Comparison of ENCODE assay signal across 20 cellular contexts in the genomic region with DNA sequence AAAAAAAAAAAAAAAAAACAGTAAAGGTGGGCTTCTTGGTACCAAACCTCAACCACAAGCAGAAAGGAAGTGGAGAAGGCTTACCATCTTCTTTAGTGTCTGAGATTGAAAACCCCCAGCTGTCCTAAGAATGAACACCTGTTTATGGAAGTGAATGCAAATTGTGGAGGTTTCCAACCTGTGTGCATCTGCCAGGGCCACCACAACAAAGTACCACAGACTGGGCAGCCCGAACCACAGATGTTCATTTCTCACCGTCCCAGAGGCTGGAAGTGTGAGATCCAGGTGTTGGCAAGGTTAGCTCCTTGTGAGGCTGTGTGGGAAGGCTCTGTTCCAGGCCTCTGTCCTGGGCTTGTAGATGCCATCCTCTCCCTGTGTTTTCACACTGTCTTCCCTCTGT.
A peak's percentile ranks its signal among the peaks of the same experiment; 100 is the strongest.
DNase-seq lines count a peak whose midpoint lies in the region; ATAC-seq and TF ChIP-seq lines count a peak whose summit lies in the region.
"Had no signal": no experiment of that assay in that cellular context is flagged by ENCODE, and none has a peak within 500 bp of the region (broad histone marks: within the 10 kb centered on the region; RNA-seq: fewer than 3 reads in every experiment).

No MANE protein-coding gene starts in this region.

- peak overlapping the region; percentile 37 for H2AFZ ChIP-seq in mesenchymal stem cell (ENCODE audit: low read depth, low read length)
- H2AFZ ChIP-seq: GM23248 had no signal

- ATAC-seq in natural killer cell treated with Interleukin-12 subunit alpha and Interleukin-12 subunit beta and Interleukin-15 and Interleukin-18, amount 100 ng/mL, for 72 hours: no peak
- ATAC-seq: HCT116 had no signal

- H2BK120ac ChIP-seq in mesenchymal stem cell (ENCODE audit: low read depth, low read length): no peak overlapping the region

- H4K8ac ChIP-seq in mesenchymal stem cell (ENCODE audit: low read length): no peak overlapping the region

- no peaks in the 10 kb centered on the region for H3K79me1 ChIP-seq in mesenchymal stem cell (replicated peaks; ENCODE audit: low read length, poor library complexity, severe bottlenecking)

- H3K23ac ChIP-seq in mesenchymal stem cell (ENCODE audit: low read length in 2 of 2): no peak overlapping the region

- H3K4me1 ChIP-seq in mesenchymal stem cell (ENCODE audit: control insufficient read depth, insufficient read depth, low read depth, low read length): no peaks in the 10 kb centered on the region
- H3K4me1 ChIP-seq: BLaER1 had no signal

- no peaks in the 10 kb centered on the region for H3K36me3 Mint-ChIP-seq in natural killer cell treated with Interleukin-12 subunit alpha and Interleukin-12 subunit beta and Interleukin-15 and Interleukin-18, amount 100 ng/mL, for 72 hours
- H3K36me3 Mint-ChIP-seq: CD14-positive monocyte; CD4-positive, alpha-beta memory T cell had no signal

- no peak overlapping the region for H3K4ac ChIP-seq in mesenchymal stem cell (ENCODE audit: low read depth in 1 of 2, low read length in 2 of 2)

- H3K4me2 ChIP-seq in mesenchymal stem cell (ENCODE audit: low read length, poor library complexity, severe bottlenecking): no peak overlapping the region
- H3K4me2 ChIP-seq: BLaER1 had no signal

- H3K27ac Mint-ChIP-seq in natural killer cell treated with Interleukin-12 subunit alpha and Interleukin-12 subunit beta and Interleukin-15 and Interleukin-18, amount 100 ng/mL, for 72 hours: no peak overlapping the region
- H3K27ac Mint-ChIP-seq: CD14-positive monocyte; CD4-positive, alpha-beta memory T cell; HFFc6 had no signal

- 97% methylated on average over 2 of the region's 2 CpGs for WGBS in mesenchymal stem cell

- no peak for TF ChIP-seq CTCF in GM12865 (IDR thresholded peaks at IDR 0.05; ENCODE audit: insufficient read depth, low read depth, low read length, missing control alignments)

- no peak overlapping the region for H3K4me3 ChIP-seq in GM12865 (ENCODE audit: low read depth, low read length)
- no peak overlapping the region for H3K4me3 ChIP-seq in mesenchymal stem cell (ENCODE audit: insufficient read depth in 1 of 2, low read depth in 1 of 2, low read length in 2 of 2)
- H3K4me3 ChIP-seq: BLaER1, GM23248 had no signal

- H2BK12ac ChIP-seq in mesenchymal stem cell (ENCODE audit: low read length in 2 of 2): no peak overlapping the region

- H3K9me3 ChIP-seq in mesenchymal stem cell (ENCODE audit: control insufficient read depth, low read length): no peaks in the 10 kb centered on the region
- H3K9me3 ChIP-seq: BLaER1 had no signal

- DNase-seq in GM12865 (ENCODE audit: low read depth): peak; percentile 55
- DNase-seq in NCI-H526 (lab: John Stamatoyannopoulos, UW): peak; percentile 37 to 53
- DNase-seq in SW480 (ENCODE audit: low spot score): peak; percentile 11
- no peak for DNase-seq in mesenchymal stem cell
- no peak for DNase-seq in NK-92 treated with Interleukin-12 subunit alpha and Interleukin-12 subunit beta, amount 100 ng/mL, for 24 hours (lab: John Stamatoyannopoulos, UW)
- no peak for DNase-seq in GOT3 (lab: John Stamatoyannopoulos, UW)
- no peak for DNase-seq in ecto neural progenitor cell (ENCODE audit: low spot score)
- DNase-seq in natural killer cell treated with Interleukin-12 subunit alpha and Interleukin-12 subunit beta and Interleukin-15 and Interleukin-18, amount 100 ng/mL, for 72 hours (ENCODE audit: low spot score): no peak
- DNase-seq: 8988T; CD4-positive, alpha-beta memory T cell; DMS153; DMS79; EL; GM23248; H7; HFFc6 had no signal

- no peak overlapping the region for H3K4me3 Mint-ChIP-seq in natural killer cell treated with Interleukin-12 subunit alpha and Interleukin-12 subunit beta and Interleukin-15 and Interleukin-18, amount 100 ng/mL, for 72 hours
- H3K4me3 Mint-ChIP-seq: CD14-positive monocyte; CD4-positive, alpha-beta memory T cell; HFFc6 had no signal

- no peaks in the 10 kb centered on the region for H3K9me3 Mint-ChIP-seq in natural killer cell treated with Interleukin-12 subunit alpha and Interleukin-12 subunit beta and Interleukin-15 and Interleukin-18, amount 100 ng/mL, for 72 hours
- H3K9me3 Mint-ChIP-seq: CD4-positive, alpha-beta memory T cell; HFFc6 had no signal

- peak overlapping the region in 1 of 2 experiments; percentile 51 for H3K14ac ChIP-seq in mesenchymal stem cell (ENCODE audit: low read length in 2 of 2)

- H3K18ac ChIP-seq in mesenchymal stem cell (ENCODE audit: low read depth in 1 of 2, low read length in 2 of 2): no peak overlapping the region

- H3K27ac ChIP-seq in mesenchymal stem cell (ENCODE audit: low read length, poor library complexity, severe bottlenecking): no peak overlapping the region
- H3K27ac ChIP-seq: BLaER1, GM23248, HL-60 had no signal

- H3K36me3 ChIP-seq in mesenchymal stem cell (ENCODE audit: control insufficient read depth in 1 of 2, insufficient read depth in 2 of 2, low read depth in 1 of 2, low read length in 2 of 2): no peaks in the 10 kb centered on the region
- H3K36me3 ChIP-seq: BLaER1 had no signal

- H2BK15ac ChIP-seq in mesenchymal stem cell (ENCODE audit: low read depth, poor library complexity, severe bottlenecking): no peak overlapping the region

- H3K27me3 Mint-ChIP-seq in natural killer cell treated with Interleukin-12 subunit alpha and Interleukin-12 subunit beta and Interleukin-15 and Interleukin-18, amount 100 ng/mL, for 72 hours: peaks cover 27 to 48% of the 10 kb centered on the region in 2 donors

- no peaks in the 10 kb centered on the region for H3K4me1 Mint-ChIP-seq in natural killer cell treated with Interleukin-12 subunit alpha and Interleukin-12 subunit beta and Interleukin-15 and Interleukin-18, amount 100 ng/mL, for 72 hours (ENCODE audit: low read depth in 2 of 2)
- H3K4me1 Mint-ChIP-seq: CD14-positive monocyte; CD4-positive, alpha-beta memory T cell had no signal

- no peak overlapping the region for H2AK5ac ChIP-seq in mesenchymal stem cell (ENCODE audit: low read length, severe bottlenecking)

- no peak overlapping the region for H4K91ac ChIP-seq in mesenchymal stem cell (ENCODE audit: low read length)

- H3K27me3 ChIP-seq in mesenchymal stem cell (ENCODE audit: control insufficient read depth in 1 of 2, insufficient read depth in 1 of 2, low read length in 2 of 2): peaks cover 0 to 29% of the 10 kb centered on the region in 2 experiments
- H3K27me3 ChIP-seq: BLaER1 had no signal

- H2BK5ac ChIP-seq in mesenchymal stem cell (ENCODE audit: low read depth, low read length, poor library complexity, severe bottlenecking): no peak overlapping the region

- H3K9ac ChIP-seq in mesenchymal stem cell (ENCODE audit: low read length): no peak overlapping the region
- H3K9ac ChIP-seq: BLaER1, GM23248 had no signal

Comparison
In these comparisons a context has a peak if more than half of its experiments do, and no peak if none do; other contexts are left out.
1. DNase-seq: peak in GM12865 (single experiment), NCI-H526 (2 of 2) and SW480 (single experiment); none in mesenchymal stem cell (single experiment), NK-92 treated with Interleukin-12 subunit alpha and Interleukin-12 subunit beta, amount 100 ng/mL, for 24 hours (single experiment), GOT3 (single experiment), ecto neural progenitor cell (single experiment) and natural killer cell treated with Interleukin-12 subunit alpha and Interleukin-12 subunit beta and Interleukin-15 and Interleukin-18, amount 100 ng/mL, for 72 hours (single experiment).